Comparison of ENCODE assay signal across 14 cellular contexts in genomic region chr7:91582799-91583230, GRCh38.
"Had no signal": no experiment of that assay in that cellular context is flagged by ENCODE, and none has a peak within 500 bp of the region (broad histone marks: within the 10 kb centered on the region; RNA-seq: fewer than 3 reads in every experiment).

No MANE protein-coding gene starts in this region.

- DNase-seq: activated CD4-positive, alpha-beta T cell treated with anti-CD3 and anti-CD28 coated beads for 1 hour; activated CD4-positive, alpha-beta T cell treated with anti-CD3 and anti-CD28 coated beads, Interleukin-2, amount 50 U/mL, for 4 hours; activated naive CD4-positive, alpha-beta T cell treated with Interleukin-2 at 50 U/mL for 16 hours; activated T-cell treated with anti-CD3 and anti-CD28 coated beads for 4 hours; dermis blood vessel endothelial cell; effector memory CD8-positive, alpha-beta T cell; heart left ventricle; mucosa of descending colon; naive thymus-derived CD4-positive, alpha-beta T cell had no signal

- H3K4me3 ChIP-seq: ascending aorta, breast epithelium, heart left ventricle, mucosa of descending colon had no signal

- H3K4me1 ChIP-seq: ascending aorta, breast epithelium, heart left ventricle had no signal

- H3K27ac ChIP-seq: ascending aorta, breast epithelium, epithelial cell of prostate, heart left ventricle had no signal

- H3K27me3 ChIP-seq: ascending aorta, breast epithelium, heart left ventricle had no signal

- H3K9me3 ChIP-seq: ascending aorta, breast epithelium, heart left ventricle, mucosa of descending colon had no signal

- H3K36me3 ChIP-seq: ascending aorta, breast epithelium, heart left ventricle had no signal

- ATAC-seq: effector memory CD8-positive, alpha-beta T cell; heart left ventricle; left lobe of liver; mucosa of descending colon; naive thymus-derived CD4-positive, alpha-beta T cell; stimulated activated effector memory CD8-positive, alpha-beta T cell treated with anti-CD3 and anti-CD28 coated beads, Interleukin-12 subunit alpha, Interleukin-12 subunit beta, amount 100 ng/mL, for 72 hours had no signal
